1 cellular context compared by ENCODE assay signal in the genomic region with DNA sequence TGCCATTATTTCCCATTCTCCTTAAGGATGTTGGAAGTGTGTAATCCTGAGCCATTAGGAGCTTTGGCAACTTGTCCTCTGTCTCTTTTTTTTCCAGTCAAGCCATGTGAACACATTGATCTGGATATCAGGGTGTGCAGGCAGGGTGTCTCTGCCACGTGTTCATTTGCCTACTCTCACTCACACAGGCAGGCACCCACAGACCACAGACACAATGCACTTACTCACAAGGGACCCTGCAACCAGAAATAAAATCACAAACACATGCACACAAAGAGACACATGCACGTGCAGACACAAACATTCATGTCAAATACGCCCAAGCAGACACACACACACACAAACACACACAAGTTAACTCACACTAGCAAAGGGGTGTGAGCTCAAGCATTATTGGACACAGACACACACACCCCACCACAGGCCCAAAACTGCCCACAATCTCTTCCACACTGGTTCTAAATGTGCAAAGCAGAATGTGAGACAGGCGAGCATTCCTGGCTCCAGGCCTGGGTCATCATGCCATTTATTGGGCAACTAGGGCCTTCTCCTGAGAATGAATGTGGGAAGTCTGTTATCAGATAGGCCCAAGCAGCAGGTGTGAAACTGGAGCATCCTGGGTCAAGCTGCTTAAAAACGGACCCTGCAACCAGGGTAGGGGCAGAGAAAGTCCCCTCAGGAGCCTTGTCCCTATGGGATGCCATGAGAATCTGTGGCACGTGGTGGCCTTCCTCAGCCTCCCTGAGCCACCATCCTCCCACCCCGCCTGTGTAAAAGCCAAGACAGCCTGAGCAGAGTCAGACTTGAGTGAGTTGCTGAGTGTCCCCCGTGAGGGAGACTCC.
TF ChIP-seq lines count a peak whose summit lies in the region.

No MANE protein-coding gene starts in this region.

TF ChIP-seq in A549, 52 proteins besides CTCF, POLR2A, EP300 and RAD21 (continued from another document):
- TF ChIP-seq, protein P1, sequence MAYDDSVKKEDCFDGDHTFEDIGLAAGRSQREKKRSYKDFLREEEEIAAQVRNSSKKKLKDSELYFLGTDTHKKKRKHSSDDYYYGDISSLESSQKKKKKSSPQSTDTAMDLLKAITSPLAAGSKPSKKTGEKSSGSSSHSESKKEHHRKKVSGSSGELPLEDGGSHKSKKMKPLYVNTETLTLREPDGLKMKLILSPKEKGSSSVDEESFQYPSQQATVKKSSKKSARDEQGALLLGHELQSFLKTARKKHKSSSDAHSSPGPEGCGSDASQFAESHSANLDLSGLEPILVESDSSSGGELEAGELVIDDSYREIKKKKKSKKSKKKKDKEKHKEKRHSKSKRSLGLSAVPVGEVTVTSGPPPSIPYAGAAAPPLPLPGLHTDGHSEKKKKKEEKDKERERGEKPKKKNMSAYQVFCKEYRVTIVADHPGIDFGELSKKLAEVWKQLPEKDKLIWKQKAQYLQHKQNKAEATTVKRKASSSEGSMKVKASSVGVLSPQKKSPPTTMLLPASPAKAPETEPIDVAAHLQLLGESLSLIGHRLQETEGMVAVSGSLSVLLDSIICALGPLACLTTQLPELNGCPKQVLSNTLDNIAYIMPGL (CRISPR knock-in tag; IDR thresholded peaks at IDR 0.05; ENCODE audit: borderline replicate concordance) = no peak
- no peak for TF ChIP-seq SMC3 (IDR thresholded peaks at IDR 0.05)
TF ChIP-seq in A549: peak in this region for 0.
